Comparison of ENCODE assay signal across 23 cellular contexts in the genomic region with DNA sequence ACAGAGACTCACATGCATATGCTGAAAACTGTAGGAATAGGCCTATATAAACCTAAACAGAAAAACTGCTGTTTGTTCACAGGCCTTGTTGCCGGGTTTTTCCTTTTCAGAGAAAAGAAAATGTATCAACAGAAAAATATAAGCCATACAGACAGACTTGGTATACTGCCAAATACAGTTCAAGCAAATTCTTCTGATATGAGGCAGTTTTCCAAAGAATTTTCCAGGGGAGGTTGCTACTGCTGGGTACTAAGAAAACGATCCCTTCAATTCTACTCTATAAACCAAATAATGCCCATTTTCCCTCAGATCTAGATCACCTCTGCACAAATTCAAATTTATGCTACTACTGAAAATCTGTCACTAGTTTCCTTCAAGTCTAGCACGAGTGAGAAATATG. TPM values are rescaled to one million over a fixed set of nuclear protein-coding genes. Genes with fewer than 3 reads are reported as not detected.
DNase-seq lines count a peak whose midpoint lies in the region; ATAC-seq and TF ChIP-seq lines count a peak whose summit lies in the region.
"Had no signal": no experiment of that assay in that cellular context is flagged by ENCODE, and none has a peak within 500 bp of the region (broad histone marks: within the 10 kb centered on the region; RNA-seq: fewer than 3 reads in every experiment).

No MANE protein-coding gene starts in this region.

- TF ChIP-seq CTCF in fibroblast of the aortic adventitia (IDR thresholded peaks at IDR 0.05; ENCODE audit: insufficient read depth, low read length) (no peak), osteocyte (IDR thresholded peaks at IDR 0.05) (no peak), esophagus squamous epithelium (IDR thresholded peaks at IDR 0.05) (no peak)

- no peaks in the 10 kb centered on the region for H3K9me3 ChIP-seq in esophagus squamous epithelium
- H3K9me3 ChIP-seq: Caco-2, thyroid gland had no signal

- H3K4me1 Mint-ChIP-seq in osteocyte (ENCODE audit: unreplicated experiment) = peaks cover 56% of the 10 kb centered on the region
- H3K4me1 Mint-ChIP-seq: activated CD4-positive, alpha-beta T cell treated with anti-CD3 and anti-CD28 coated beads, Interleukin-2, amount 10 ng/mL, durations not matched to agents 7 days and 5 days; GM23338 had no signal

- DNase-seq in ELR (ENCODE audit: low read depth) (peak; percentile 19), astrocyte of the hippocampus (ENCODE audit: low read depth, low spot score) (peak; percentile 30), fibroblast of the aortic adventitia (ENCODE audit: low read depth) (peak; percentile 84), osteocyte (ENCODE audit: extremely low spot score, unreplicated experiment) (no peak), esophagus squamous epithelium (lab: John Stamatoyannopoulos, UW) (no peak), Ammon's horn (ENCODE audit: low spot score) (no peak), globus pallidus (ENCODE audit: low spot score) (no peak)
- DNase-seq: activated CD4-positive, alpha-beta T cell treated with anti-CD3 and anti-CD28 coated beads, Interleukin-2, amount 10 ng/mL, durations not matched to agents 7 days and 5 days; activated CD8-positive, alpha-beta memory T cell treated with anti-CD3 and anti-CD28 coated beads, Interleukin-2, amount 50 U/mL, for 4 hours; activated gamma-delta T cell; amygdala; Caco-2; cerebellar nuclear complex; NCI-H1436; occipital lobe; PC-9; SIG-M5; stimulated activated naive CD4-positive, alpha-beta T cell; thyroid gland had no signal

- peak overlapping the region; percentile 83 for H3K27ac Mint-ChIP-seq in osteocyte (ENCODE audit: unreplicated experiment)
- H3K27ac Mint-ChIP-seq: activated CD4-positive, alpha-beta T cell treated with anti-CD3 and anti-CD28 coated beads, Interleukin-2, amount 10 ng/mL, durations not matched to agents 7 days and 5 days; GM23338; T-helper 1 cell treated with Interleukin-12 subunit alpha and Interleukin-12 subunit beta and Interleukin-4 antibody, amounts not matched to agents 30 μg/mL and 1 μg/mL, for 36 hours had no signal

- 47% methylated on average over 3 of the region's 3 CpGs for WGBS in esophagus squamous epithelium, 2 donors

- no peaks in the 10 kb centered on the region for H3K4me1 ChIP-seq in esophagus squamous epithelium
- H3K4me1 ChIP-seq: Caco-2, thyroid gland had no signal

- peaks cover 8% of the 10 kb centered on the region for H3K36me3 Mint-ChIP-seq in osteocyte (ENCODE audit: unreplicated experiment)

- H3K27me3 Mint-ChIP-seq in osteocyte (ENCODE audit: unreplicated experiment) = no peaks in the 10 kb centered on the region
- H3K27me3 Mint-ChIP-seq: activated CD4-positive, alpha-beta T cell treated with anti-CD3 and anti-CD28 coated beads, Interleukin-2, amount 10 ng/mL, durations not matched to agents 7 days and 5 days had no signal

- no peak for TF ChIP-seq POLR2A in esophagus squamous epithelium (IDR thresholded peaks at IDR 0.05)

- intact Hi-C loops in esophagus squamous epithelium (cut with DNase I) = no loop called here

- H3K4me3 Mint-ChIP-seq in osteocyte (ENCODE audit: unreplicated experiment) = no peak overlapping the region
- H3K4me3 Mint-ChIP-seq: activated CD4-positive, alpha-beta T cell treated with anti-CD3 and anti-CD28 coated beads, Interleukin-2, amount 10 ng/mL, durations not matched to agents 7 days and 5 days; GM23338; T-helper 1 cell treated with Interleukin-12 subunit alpha and Interleukin-12 subunit beta and Interleukin-4 antibody, amounts not matched to agents 30 μg/mL and 1 μg/mL, for 36 hours had no signal

- H3K27me3 ChIP-seq in esophagus squamous epithelium = no peaks in the 10 kb centered on the region
- H3K27me3 ChIP-seq: thyroid gland had no signal

- H3K27ac ChIP-seq in esophagus squamous epithelium = no peak overlapping the region
- H3K27ac ChIP-seq: PC-9, thyroid gland had no signal

- no peaks in the 10 kb centered on the region for H3K9me3 Mint-ChIP-seq in osteocyte (ENCODE audit: unreplicated experiment)
- H3K9me3 Mint-ChIP-seq: activated CD4-positive, alpha-beta T cell treated with anti-CD3 and anti-CD28 coated beads, Interleukin-2, amount 10 ng/mL, durations not matched to agents 7 days and 5 days; GM23338; T-helper 1 cell treated with Interleukin-12 subunit alpha and Interleukin-12 subunit beta and Interleukin-4 antibody, amounts not matched to agents 30 μg/mL and 1 μg/mL, for 36 hours had no signal

- no peaks in the 10 kb centered on the region for H3K36me3 ChIP-seq in esophagus squamous epithelium
- H3K36me3 ChIP-seq: thyroid gland had no signal

- H3K4me3 ChIP-seq in fibroblast of the aortic adventitia (ENCODE audit: low read depth, low read length) (no peak overlapping the region), esophagus squamous epithelium (no peak overlapping the region)
- H3K4me3 ChIP-seq: GM23338, PC-9, thyroid gland had no signal

- no peak for ATAC-seq in HG02642 (IDR thresholded peaks at IDR 0.05; ENCODE audit: poor library complexity, unreplicated experiment)
- ATAC-seq: GM23338, sciatic nerve had no signal

RNA-seq across cellular contexts. Expression of gene ME1, which starts 59.4 kb away (rescaled TPM):
- total RNA-seq in fibroblast of the aortic adventitia (ENCODE audit: low replicate concordance) = 17.0 and 21.7 TPM in 2 replicates
- 26.3 and 28.0 TPM in 2 replicates for total RNA-seq in osteocyte
- total RNA-seq in esophagus squamous epithelium = 10 to 100 TPM; 20.4 to 58.6 (median 27.2) TPM
- total RNA-seq: activated CD4-positive, alpha-beta T cell treated with anti-CD3 and anti-CD28 coated beads, Interleukin-2, amount 10 ng/mL, durations not matched to agents 7 days and 5 days had no signal

Comparison
In these comparisons a context has a peak if more than half of its experiments do, and no peak if none do; other contexts are left out.
1. DNase-seq: peak in ELR (single experiment), astrocyte of the hippocampus (single experiment) and fibroblast of the aortic adventitia (single experiment); none in osteocyte (single experiment), esophagus squamous epithelium (single experiment), Ammon's horn (single experiment) and globus pallidus (single experiment).